1 cellular context compared by ENCODE assay signal in genomic region chr9:123329329-123329955, GRCh38.
A peak's percentile ranks its signal among the peaks of the same experiment; 100 is the strongest.
TF ChIP-seq lines count a peak whose summit lies in the region.

No MANE protein-coding gene starts in this region.

TF ChIP-seq in GM12878, 131 proteins besides CTCF, POLR2A, EP300 and RAD21:
- no peak for TF ChIP-seq BCLAF1 (IDR thresholded peaks at IDR 0.05)
- no peak for TF ChIP-seq ZBTB33 (IDR thresholded peaks at IDR 0.05)
- no peak for TF ChIP-seq ZNF24 (IDR thresholded peaks at IDR 0.05)
- no peak for TF ChIP-seq CREM (IDR thresholded peaks at IDR 0.05; ENCODE audit: low read depth)
- no peak for TF ChIP-seq HCFC1 (IDR thresholded peaks at IDR 0.05; ENCODE audit: low read length)
- peak; percentile 62 for TF ChIP-seq RUNX3 (IDR thresholded peaks at IDR 0.05; ENCODE audit: low read length)
- no peak for TF ChIP-seq ZBED1 (IDR thresholded peaks at IDR 0.05; ENCODE audit: borderline replicate concordance)
- TF ChIP-seq BMI1 (IDR thresholded peaks at IDR 0.05; ENCODE audit: borderline replicate concordance): no peak
- 0 out of 4 replicates have a peak, but pooled peaks of 1 of the 2 experiments have one; percentile 30 for TF ChIP-seq BHLHE40 (IDR thresholded peaks at IDR 0.05; ENCODE audit: borderline replicate concordance in 1 of 2, low read depth in 2 of 2, low read length in 1 of 2)
